Comparison of ENCODE assay signal across 28 cellular contexts in the genomic region with DNA sequence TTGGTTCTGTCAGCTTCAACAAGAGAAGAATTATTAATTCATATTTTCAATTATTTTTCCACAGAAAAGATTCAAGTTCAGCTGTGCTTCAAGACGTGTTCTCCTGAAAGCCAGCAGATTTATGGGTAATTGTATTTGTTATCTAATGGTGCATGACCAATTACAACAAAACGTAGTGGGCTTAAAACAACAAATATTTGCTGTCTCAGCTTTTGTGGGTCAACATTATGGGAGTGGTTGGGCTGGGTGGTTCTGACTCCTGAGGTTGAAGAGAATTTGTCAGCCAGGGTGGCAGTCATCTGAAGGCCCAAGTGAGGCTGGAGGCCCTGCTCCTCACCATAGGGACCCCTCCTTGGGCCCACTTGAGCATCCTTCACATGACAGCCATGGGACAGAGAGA. TPM values are rescaled to one million over a fixed set of nuclear protein-coding genes. Genes with fewer than 3 reads are reported as not detected.
"Had no signal": no experiment of that assay in that cellular context is flagged by ENCODE, and none has a peak within 500 bp of the region (broad histone marks: within the 10 kb centered on the region; RNA-seq: fewer than 3 reads in every experiment).

No MANE protein-coding gene starts in this region.

- H3K4me3 Mint-ChIP-seq: endodermal cell; naive thymus-derived CD8-positive, alpha-beta T cell; nephron progenitor cell; stimulated activated memory B cell treated with anti-CD40 and anti-IgM and Interleukin-4, amounts not matched to agents 10 μg/mL and 1 μg/mL and 100 μg/mL, for 72 hours had no signal

- H3K27me3 ChIP-seq: dorsolateral prefrontal cortex, gastrocnemius medialis, ovary, spleen, tibial nerve, upper lobe of right lung, uterus had no signal

- H3K4me1 ChIP-seq: lower lobe of right lung, psoas muscle, spleen, tibial nerve, upper lobe of right lung, uterus had no signal

- H3K27me3 Mint-ChIP-seq: naive thymus-derived CD8-positive, alpha-beta T cell; stimulated activated memory B cell treated with anti-CD40 and anti-IgM and Interleukin-4, amounts not matched to agents 10 μg/mL and 1 μg/mL and 100 μg/mL, for 72 hours had no signal

- H3K27ac ChIP-seq: dorsolateral prefrontal cortex, epithelial cell of prostate, gastrocnemius medialis, lower lobe of right lung, ovary, psoas muscle, skin epidermis, spleen, thoracic aorta, tibial nerve, upper lobe of right lung, uterus had no signal

- ATAC-seq: esophagus mucosa; gastrocnemius medialis; left ventricle myocardium superior; lower lobe of right lung; naive thymus-derived CD8-positive, alpha-beta T cell; psoas muscle; right cardiac atrium; stimulated activated memory B cell treated with anti-CD40 and anti-IgM and Interleukin-4, amounts not matched to agents 10 μg/mL and 1 μg/mL and 100 μg/mL, for 72 hours; stimulated activated naive CD8-positive, alpha-beta T cell treated with anti-CD3 and anti-CD28 coated beads, Interleukin-15, Interleukin-2, amounts not matched to agents 100 U/mL and 50 U/mL, for 24 hours; upper lobe of right lung had no signal

- H3K4me1 Mint-ChIP-seq: endodermal cell had no signal

- H3K9me3 ChIP-seq: gastrocnemius medialis, lower lobe of right lung, ovary, psoas muscle, spleen, thoracic aorta, tibial nerve, upper lobe of right lung, uterus had no signal

- H3K36me3 ChIP-seq: ovary, uterus had no signal

- H3K9me3 Mint-ChIP-seq: endodermal cell; naive thymus-derived CD8-positive, alpha-beta T cell; nephron progenitor cell; stimulated activated memory B cell treated with anti-CD40 and anti-IgM and Interleukin-4, amounts not matched to agents 10 μg/mL and 1 μg/mL and 100 μg/mL, for 72 hours had no signal

- DNase-seq: dorsolateral prefrontal cortex; effector CD4-positive, alpha-beta T cell; endodermal cell; foreskin fibroblast; gastrocnemius medialis; head of caudate nucleus; left ventricle myocardium superior; lower lobe of right lung; nephron progenitor cell; nucleus accumbens; ovary; posterior cingulate gyrus; psoas muscle; right cardiac atrium; spleen; stimulated activated CD4-positive, alpha-beta T cell treated with anti-CD3 and anti-CD28 coated beads, Interleukin-4, amount 100 ng/mL, for 4 hours; stimulated activated naive CD8-positive, alpha-beta T cell treated with anti-CD3 and anti-CD28 coated beads, Interleukin-15, Interleukin-2, amounts not matched to agents 100 U/mL and 50 U/mL, for 24 hours; upper lobe of right lung; uterus had no signal

- H3K27ac Mint-ChIP-seq: endodermal cell; naive thymus-derived CD8-positive, alpha-beta T cell; nephron progenitor cell; stimulated activated memory B cell treated with anti-CD40 and anti-IgM and Interleukin-4, amounts not matched to agents 10 μg/mL and 1 μg/mL and 100 μg/mL, for 72 hours had no signal

- H3K4me3 ChIP-seq: dorsolateral prefrontal cortex, gastrocnemius medialis, lower lobe of right lung, ovary, psoas muscle, skin epidermis, spleen, thoracic aorta, tibial nerve, upper lobe of right lung, uterus had no signal

RNA-seq across cellular contexts. Expression of a gene that starts 24.1 kb away (rescaled TPM):
- total RNA-seq: gastrocnemius medialis; glomerular endothelial cell; left ventricle myocardium superior; lower lobe of right lung; mesenteric fat pad; naive thymus-derived CD8-positive, alpha-beta T cell; psoas muscle; right cardiac atrium; thoracic aorta; tibial nerve; upper lobe of right lung had no signal
- polyA plus RNA-seq: naive thymus-derived CD8-positive, alpha-beta T cell; ovary; right cardiac atrium had no signal

RNA-seq across cellular contexts. Expression of a gene that starts 40.3 kb away (rescaled TPM):
- total RNA-seq: naive thymus-derived CD8-positive, alpha-beta T cell had no signal
